ENCODE assay signal across 30 cellular contexts in genomic region chr1:12692967-12693782, GRCh38. TPM values are rescaled to one million over a fixed set of nuclear protein-coding genes. Genes with fewer than 3 reads are reported as not detected.
DNase-seq lines count a peak whose midpoint lies in the region; ATAC-seq, FAIRE-seq and TF ChIP-seq lines count a peak whose summit lies in the region.
"Had no signal": no experiment of that assay in that cellular context is flagged by ENCODE, and none has a peak within 500 bp of the region (broad histone marks: within the 10 kb centered on the region; RNA-seq: fewer than 3 reads in every experiment).

No MANE protein-coding gene starts in this region.

- H3K27me3 ChIP-seq in HepG2 (ENCODE audit: control insufficient read depth in 1 of 2, insufficient read depth in 2 of 2, low read length in 2 of 2), result peaks cover 3 to 15% of the 10 kb centered on the region in 2 experiments; a peak in 4 of 5 replicates
- no peaks in the 10 kb centered on the region for H3K27me3 ChIP-seq in ovary
- H3K27me3 ChIP-seq: body of pancreas, tibial nerve had no signal

- no peak for TF ChIP-seq EP300 in HepG2 (IDR thresholded peaks at IDR 0.05; ENCODE audit: low read depth in 2 of 2, low read length in 2 of 2)
- no peak for TF ChIP-seq EP300 in HepG2 (CRISPR knock-in tag; IDR thresholded peaks at IDR 0.05; ENCODE audit: borderline replicate concordance)
- no peak for TF ChIP-seq EP300 in ovary (IDR thresholded peaks at IDR 0.05)

- no peaks in the 10 kb centered on the region for H3K79me2 ChIP-seq in HepG2 (ENCODE audit: insufficient read depth, low read length)

- DNase-seq in MV-4-11 (lab: John Stamatoyannopoulos, UW) (peak; percentile 0), choroid plexus epithelial cell (ENCODE audit: low read depth) (peak; percentile 37), HepG2 (ENCODE audit: low spot score) (no peak), stromal cell of bone marrow (ENCODE audit: low read depth) (peak; percentile 22), ovary (no peak)
- DNase-seq: activated CD4-positive, alpha-beta T cell treated with anti-CD3 and anti-CD28 coated beads for 1 hour; activated CD8-positive, alpha-beta T cell treated with anti-CD3 and anti-CD28 coated beads for 36 hours; activated effector memory CD4-positive, alpha-beta T cell treated with Interleukin-2 at 50 U/mL for 16 hours; CD8-positive, alpha-beta T cell; GOT3; kidney glomerular epithelial cell; mesendoderm; naive B cell; NCI-H1092; NCI-H187 treated with DMSO at 0.1 percent for 48 hours; NCI-H69; occipital lobe; retina; RPMI8226; stimulated activated CD4-positive, alpha-beta T cell treated with anti-CD3 and anti-CD28 coated beads, Interleukin-15, amount 100 ng/mL, for 24 hours; stimulated activated naive CD8-positive, alpha-beta T cell treated with anti-CD3 and anti-CD28 coated beads, Interleukin-15, amount 100 ng/mL, for 72 hours had no signal

- H3K9me3 ChIP-seq in HepG2 (ENCODE audit: low read length) (no peaks in the 10 kb centered on the region), ovary (no peaks in the 10 kb centered on the region)
- H3K9me3 ChIP-seq: body of pancreas had no signal

- intact Hi-C loops in HepG2 (cut with micrococcal nuclease; ENCODE audit: unreplicated experiment), result no loop called here
- intact Hi-C loops in ovary (cut with DNase I), result no loop called here

- in situ Hi-C loops in HepG2 (cut with HindIII; ENCODE audit: extremely low pct_ligation_motif_present, low pct_unique_long_range_greater_than_20kb), result no loop called here

- H3K9ac ChIP-seq in HepG2 (ENCODE audit: insufficient read depth, low read depth, low read length), result no peak overlapping the region

- no peak for TF ChIP-seq POLR2A in HepG2 (IDR thresholded peaks at IDR 0.05; ENCODE audit: insufficient read depth in 1 of 2, low read depth in 2 of 2, low read length in 2 of 2)
- no peak for TF ChIP-seq POLR2A in ovary (IDR thresholded peaks at IDR 0.05)

- FAIRE-seq in HepG2 (lab: Jason Lieb, UNC), result no peak
- FAIRE-seq: HTR-8/SVneo had no signal

- H3K27ac ChIP-seq in HepG2 (ENCODE audit: extremely low read length, insufficient read depth, low read length) (no peak overlapping the region), ovary (no peak overlapping the region)
- H3K27ac ChIP-seq: body of pancreas, tibial nerve had no signal

- TF ChIP-seq CTCF in choroid plexus epithelial cell (conservative IDR thresholded peaks at IDR 0.05; ENCODE audit: low read depth, low read length) (no peak), HepG2 (CRISPR knock-in tag; IDR thresholded peaks at IDR 0.05) (no peak), ovary (IDR thresholded peaks at IDR 0.05) (no peak)

- no peak overlapping the region for H2AFZ ChIP-seq in HepG2 (ENCODE audit: low read length)

- no peaks in the 10 kb centered on the region for H3K36me3 ChIP-seq in HepG2 (replicated peaks in 1 of 2; ENCODE audit: control insufficient read depth in 1 of 2, insufficient read depth in 2 of 2, low read length in 2 of 2)
- H3K36me3 ChIP-seq in ovary, result no peaks in the 10 kb centered on the region
- H3K36me3 ChIP-seq: tibial nerve had no signal

- BruUV-seq in HepG2 (replicated peaks; lab: Mats Ljungman, UMichigan), result no TSS peak

- no peaks in the 10 kb centered on the region for H3K4me1 ChIP-seq in HepG2 (ENCODE audit: insufficient read depth, low read length)
- H3K4me1 ChIP-seq in ovary (ENCODE audit: insufficient read depth), result no peaks in the 10 kb centered on the region
- H3K4me1 ChIP-seq: body of pancreas had no signal

- ATAC-seq in HepG2, result no peak
- ATAC-seq in GM21515 (IDR thresholded peaks at IDR 0.05; ENCODE audit: unreplicated experiment), result no peak
- no peak for ATAC-seq in HG02759 (IDR thresholded peaks at IDR 0.05; ENCODE audit: unreplicated experiment)
- ATAC-seq: activated CD8-positive, alpha-beta T cell treated with anti-CD3 and anti-CD28 coated beads for 36 hours; body of pancreas; CD8-positive, alpha-beta T cell; stimulated activated naive CD8-positive, alpha-beta T cell treated with anti-CD3 and anti-CD28 coated beads, Interleukin-15, amount 100 ng/mL, for 72 hours had no signal

- POLR2A ChIA-PET in HepG2 (lab: Yijun Ruan, JAX), result no interaction called here

- no peaks in the 10 kb centered on the region for H4K20me1 ChIP-seq in HepG2 (ENCODE audit: insufficient read depth, low read length)

- H3K4me2 ChIP-seq in HepG2 (ENCODE audit: low read depth, low read length), result no peak overlapping the region

- H3K4me3 ChIP-seq in choroid plexus epithelial cell (ENCODE audit: low read depth, low read length), result no peak overlapping the region
- H3K4me3 ChIP-seq in HepG2 (replicated peaks in 1 of 3; ENCODE audit: insufficient read depth in 1 of 3, low read depth in 2 of 3, low read length in 3 of 3), result no peak overlapping the region
- H3K4me3 ChIP-seq in ovary, result no peak overlapping the region
- H3K4me3 ChIP-seq: body of pancreas, tibial nerve had no signal

- no peak for TF ChIP-seq RAD21 in HepG2 (CRISPR knock-in tag; IDR thresholded peaks at IDR 0.05)

- 24% methylated on average over 9 of the region's 10 CpGs for WGBS in HepG2 (ENCODE audit: low lambda C conversion rate)
- WGBS in ovary, 3 donors, result 47 to 62% (median 52%) methylated on average over 10 of the region's 10 CpGs

- CTCF ChIA-PET in HepG2 (lab: Yijun Ruan, JAX; ENCODE audit: low intra/inter-chr PET ratio, low total read pairs), result no interaction called here

RNA-seq across cellular contexts. Expression of gene AADACL3, which starts 22.7 kb away (rescaled TPM):
- not detected in 2 replicates for total RNA-seq in HepG2 (2016; rRNA removed; fragmentation: Illumina TruSeq; extraction: Trizol)
- total RNA-seq in HepG2 (2016; cell fraction: cytosol; rRNA removed; fragmentation: Illumina TruSeq; extraction: Trizol; ENCODE audit: low read depth), result not detected in 2 replicates
- not detected in 2 replicates for total RNA-seq in HepG2 (2016; cell fraction: insoluble cytoplasmic fraction; rRNA removed; fragmentation: Illumina TruSeq; extraction: Trizol)
- not detected in 2 replicates for total RNA-seq in HepG2 (2016; cell fraction: membrane; rRNA removed; fragmentation: Illumina TruSeq; extraction: Trizol)
- not detected in 2 replicates for total RNA-seq in HepG2 (2016; cell fraction: nucleus; rRNA removed; fragmentation: Illumina TruSeq; extraction: Trizol)
- polyA plus RNA-seq in HepG2 (2011; rRNA removed), result 0.01 TPM in 1 of 2 replicates, not detected in the other
- not detected in 2 replicates for polyA plus RNA-seq in HepG2 (2011; cell fraction: cytosol; rRNA removed)
- not detected in 2 replicates for polyA plus RNA-seq in HepG2 (2011; cell fraction: nucleus; rRNA removed)
- not detected in 2 replicates for polyA plus RNA-seq in HepG2 (2012)
- not detected in 2 replicates for polyA plus RNA-seq in HepG2 (2016; cell fraction: cytosol; fragmentation: Illumina TruSeq; extraction: Trizol; ENCODE audit: low read depth)
- not detected in 2 replicates for polyA plus RNA-seq in HepG2 (2016; cell fraction: insoluble cytoplasmic fraction; fragmentation: Illumina TruSeq; extraction: Trizol; ENCODE audit: low read depth)
- polyA plus RNA-seq in HepG2 (2016; cell fraction: membrane; fragmentation: Illumina TruSeq; extraction: Trizol; ENCODE audit: low read depth), result not detected in 2 replicates
- not detected in 2 replicates for polyA plus RNA-seq in HepG2 (2016; cell fraction: nucleus; fragmentation: Illumina TruSeq; extraction: Trizol; ENCODE audit: insufficient read depth, low read depth)
- polyA minus RNA-seq in HepG2 (2011; rRNA and poly(A)+ RNA removed; ENCODE audit: low replicate concordance), result not detected in 2 replicates
- not detected in 2 replicates for polyA minus RNA-seq in HepG2 (2011; cell fraction: cytosol; rRNA and poly(A)+ RNA removed)
- polyA minus RNA-seq in HepG2 (2011; cell fraction: nucleus; rRNA and poly(A)+ RNA removed), result not detected in 2 replicates
- total RNA-seq in ovary, result not detected
- polyA plus RNA-seq in ovary, result not detected
- total RNA-seq: activated CD8-positive, alpha-beta T cell treated with anti-CD3 and anti-CD28 coated beads for 36 hours; body of pancreas; CD8-positive, alpha-beta T cell; chondrocyte; glomerular endothelial cell; occipital lobe; SK-MEL-5; T-helper 1 cell treated with Interleukin-12 subunit alpha and Interleukin-12 subunit beta and Interleukin-4 antibody, amounts not matched to agents 30 ng/mL and 1 ng/mL, for 36 hours; tibial nerve had no signal

RNA-seq across cellular contexts. Expression of gene AADACL4, which starts 49.3 kb away (rescaled TPM):
- total RNA-seq in HepG2 (2016; rRNA removed; fragmentation: Illumina TruSeq; extraction: Trizol) (not detected in 2 replicates), ovary (not detected)
- not detected in 2 replicates for total RNA-seq in HepG2 (2016; cell fraction: cytosol; rRNA removed; fragmentation: Illumina TruSeq; extraction: Trizol; ENCODE audit: low read depth)
- not detected in 2 replicates for total RNA-seq in HepG2 (2016; cell fraction: insoluble cytoplasmic fraction; rRNA removed; fragmentation: Illumina TruSeq; extraction: Trizol)
- not detected in 2 replicates for total RNA-seq in HepG2 (2016; cell fraction: membrane; rRNA removed; fragmentation: Illumina TruSeq; extraction: Trizol)
- not detected in 2 replicates for total RNA-seq in HepG2 (2016; cell fraction: nucleus; rRNA removed; fragmentation: Illumina TruSeq; extraction: Trizol)
- polyA plus RNA-seq in HepG2 (2011; rRNA removed) (not detected in 2 replicates), ovary (under 1 TPM in 1 of 2 donors, not detected in 1; 0.38 TPM)
- not detected in 2 replicates for polyA plus RNA-seq in HepG2 (2011; cell fraction: cytosol; rRNA removed)
- polyA plus RNA-seq in HepG2 (2011; cell fraction: nucleus; rRNA removed), result not detected in 2 replicates
- polyA plus RNA-seq in HepG2 (2012), result not detected in 2 replicates
- not detected in 2 replicates for polyA plus RNA-seq in HepG2 (2016; cell fraction: cytosol; fragmentation: Illumina TruSeq; extraction: Trizol; ENCODE audit: low read depth)
- polyA plus RNA-seq in HepG2 (2016; cell fraction: insoluble cytoplasmic fraction; fragmentation: Illumina TruSeq; extraction: Trizol; ENCODE audit: low read depth), result not detected in 2 replicates
- not detected in 2 replicates for polyA plus RNA-seq in HepG2 (2016; cell fraction: membrane; fragmentation: Illumina TruSeq; extraction: Trizol; ENCODE audit: low read depth)
- polyA plus RNA-seq in HepG2 (2016; cell fraction: nucleus; fragmentation: Illumina TruSeq; extraction: Trizol; ENCODE audit: insufficient read depth, low read depth), result not detected in 2 replicates
- polyA minus RNA-seq in HepG2 (2011; rRNA and poly(A)+ RNA removed; ENCODE audit: low replicate concordance), result not detected in 2 replicates
- not detected in 2 replicates for polyA minus RNA-seq in HepG2 (2011; cell fraction: cytosol; rRNA and poly(A)+ RNA removed)
- not detected in 2 replicates for polyA minus RNA-seq in HepG2 (2011; cell fraction: nucleus; rRNA and poly(A)+ RNA removed)
- total RNA-seq: activated CD8-positive, alpha-beta T cell treated with anti-CD3 and anti-CD28 coated beads for 36 hours; body of pancreas; CD8-positive, alpha-beta T cell; chondrocyte; glomerular endothelial cell; occipital lobe; SK-MEL-5; T-helper 1 cell treated with Interleukin-12 subunit alpha and Interleukin-12 subunit beta and Interleukin-4 antibody, amounts not matched to agents 30 ng/mL and 1 ng/mL, for 36 hours; tibial nerve had no signal

RNA-seq across cellular contexts. Expression of gene CFAP107, which starts 52.8 kb away (rescaled TPM):
- total RNA-seq in HepG2 (2016; rRNA removed; fragmentation: Illumina TruSeq; extraction: Trizol) (not detected in 2 replicates), ovary (1 to 10 TPM in 1 of 7 donors, under 1 TPM in 3, not detected in 3; 0.32 to 2.2 (median 0.76) TPM)
- not detected in 2 replicates for total RNA-seq in HepG2 (2016; cell fraction: cytosol; rRNA removed; fragmentation: Illumina TruSeq; extraction: Trizol; ENCODE audit: low read depth)
- total RNA-seq in HepG2 (2016; cell fraction: insoluble cytoplasmic fraction; rRNA removed; fragmentation: Illumina TruSeq; extraction: Trizol), result not detected in 2 replicates
- total RNA-seq in HepG2 (2016; cell fraction: membrane; rRNA removed; fragmentation: Illumina TruSeq; extraction: Trizol), result not detected in 2 replicates
- not detected in 2 replicates for total RNA-seq in HepG2 (2016; cell fraction: nucleus; rRNA removed; fragmentation: Illumina TruSeq; extraction: Trizol)
- polyA plus RNA-seq in HepG2 (2011; rRNA removed) (not detected in 2 replicates), ovary (not detected)
- polyA plus RNA-seq in HepG2 (2011; cell fraction: cytosol; rRNA removed), result not detected in 2 replicates
- polyA plus RNA-seq in HepG2 (2011; cell fraction: nucleus; rRNA removed), result not detected in 2 replicates
- not detected in 2 replicates for polyA plus RNA-seq in HepG2 (2012)
- not detected in 2 replicates for polyA plus RNA-seq in HepG2 (2016; cell fraction: cytosol; fragmentation: Illumina TruSeq; extraction: Trizol; ENCODE audit: low read depth)
- not detected in 2 replicates for polyA plus RNA-seq in HepG2 (2016; cell fraction: insoluble cytoplasmic fraction; fragmentation: Illumina TruSeq; extraction: Trizol; ENCODE audit: low read depth)
- not detected in 2 replicates for polyA plus RNA-seq in HepG2 (2016; cell fraction: membrane; fragmentation: Illumina TruSeq; extraction: Trizol; ENCODE audit: low read depth)
- not detected in 2 replicates for polyA plus RNA-seq in HepG2 (2016; cell fraction: nucleus; fragmentation: Illumina TruSeq; extraction: Trizol; ENCODE audit: insufficient read depth, low read depth)
- polyA minus RNA-seq in HepG2 (2011; rRNA and poly(A)+ RNA removed; ENCODE audit: low replicate concordance), result not detected in 2 replicates
- polyA minus RNA-seq in HepG2 (2011; cell fraction: cytosol; rRNA and poly(A)+ RNA removed), result not detected in 2 replicates
- not detected in 2 replicates for polyA minus RNA-seq in HepG2 (2011; cell fraction: nucleus; rRNA and poly(A)+ RNA removed)
- total RNA-seq: activated CD8-positive, alpha-beta T cell treated with anti-CD3 and anti-CD28 coated beads for 36 hours; body of pancreas; CD8-positive, alpha-beta T cell; chondrocyte; glomerular endothelial cell; occipital lobe; SK-MEL-5; T-helper 1 cell treated with Interleukin-12 subunit alpha and Interleukin-12 subunit beta and Interleukin-4 antibody, amounts not matched to agents 30 ng/mL and 1 ng/mL, for 36 hours; tibial nerve had no signal

Comparison
In these comparisons a context has a peak if more than half of its experiments do, and no peak if none do; other contexts are left out.
1. DNase-seq: peak in MV-4-11 (single experiment), choroid plexus epithelial cell (single experiment) and stromal cell of bone marrow (single experiment); none in HepG2 (single experiment) and ovary (0 of 5).